Comparison of ENCODE assay signal across 14 cellular contexts in the genomic region with DNA sequence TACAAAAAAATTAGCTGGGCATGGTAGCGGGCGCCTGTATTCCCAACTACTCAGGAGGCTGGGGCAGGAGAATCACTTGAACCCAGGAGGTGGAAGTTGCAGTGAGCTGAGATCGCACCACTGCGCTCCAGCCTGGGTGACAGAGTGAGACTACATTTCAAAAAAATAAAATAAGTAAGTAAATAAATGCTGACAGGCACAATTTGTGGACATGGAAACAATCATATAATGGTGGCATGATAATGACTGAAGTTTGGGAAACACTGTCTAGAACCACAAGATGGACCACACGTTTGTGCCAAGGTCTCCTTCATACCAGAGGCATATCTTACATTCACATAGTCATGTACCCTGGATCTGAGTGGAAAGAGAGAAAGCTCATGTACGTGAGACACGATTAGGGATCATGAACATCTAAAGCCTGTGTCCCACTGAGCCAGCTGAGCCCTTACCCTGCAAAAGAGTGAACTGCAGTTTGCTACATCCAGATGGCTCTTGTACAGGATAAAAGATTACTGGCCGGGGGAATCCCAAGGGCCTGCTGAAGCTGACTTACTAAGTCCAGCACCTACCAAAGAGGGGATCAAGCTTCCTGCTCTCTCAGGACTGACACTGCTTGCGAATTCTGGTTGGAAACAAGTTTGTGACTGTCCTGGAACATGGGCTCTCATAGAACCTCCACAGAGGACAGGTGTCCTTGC.
A peak's percentile ranks its signal among the peaks of the same experiment; 100 is the strongest.
DNase-seq lines count a peak whose midpoint lies in the region; ATAC-seq, FAIRE-seq and TF ChIP-seq lines count a peak whose summit lies in the region.
"Had no signal": no experiment of that assay in that cellular context is flagged by ENCODE, and none has a peak within 500 bp of the region (broad histone marks: within the 10 kb centered on the region; RNA-seq: fewer than 3 reads in every experiment).

No MANE protein-coding gene starts in this region.

- peak; percentile 79 for DNase-seq in D721Med (ENCODE audit: insufficient read length, low spot score)
- DNase-seq in NCI-H82 (lab: John Stamatoyannopoulos, UW): peak; percentile 96
- DNase-seq in effector memory CD8-positive, alpha-beta T cell: no peak
- DNase-seq in NCI-H2227 treated with DMSO at 0.1 percent for 48 hours (lab: John Stamatoyannopoulos, UW): no peak
- DNase-seq: CD8-positive, alpha-beta T cell; COR-L47; DMS 273 treated with DMSO at 0.1 percent for 48 hours; H7 had no signal

- H3K27me3 Mint-ChIP-seq in effector memory CD8-positive, alpha-beta T cell: no peaks in the 10 kb centered on the region

- H3K4me1 Mint-ChIP-seq in effector memory CD8-positive, alpha-beta T cell (ENCODE audit: low read depth in 2 of 2): peaks cover 0 to 3% of the 10 kb centered on the region in 2 donors

- ATAC-seq in effector memory CD8-positive, alpha-beta T cell (replicated peaks): no peak
- no peak for ATAC-seq in GM21825 (IDR thresholded peaks at IDR 0.05; ENCODE audit: unreplicated experiment)
- no peak for ATAC-seq in activated CD4-positive, CD25-positive, alpha-beta regulatory T cell treated with anti-CD3 and anti-CD28 coated beads, Interleukin-2, amount 50 U/mL, for 24 hours
- ATAC-seq: CD8-positive, alpha-beta T cell; GM23338 had no signal

- no peak for TF ChIP-seq CTCF in D721Med (IDR thresholded peaks at IDR 0.05; ENCODE audit: insufficient read depth, missing control alignments)

- H3K4me3 Mint-ChIP-seq in effector memory CD8-positive, alpha-beta T cell: no peak overlapping the region
- H3K4me3 Mint-ChIP-seq: CD14-positive monocyte; CD8-positive, alpha-beta T cell; GM23338 had no signal

- peak; percentile 69 for FAIRE-seq in D721Med (lab: Jason Lieb, UNC)
- FAIRE-seq: GM18507, HTR-8/SVneo had no signal

- peaks cover 48% of the 10 kb centered on the region for H3K36me3 Mint-ChIP-seq in effector memory CD8-positive, alpha-beta T cell (ENCODE audit: insufficient read depth)

- H3K9me3 Mint-ChIP-seq in effector memory CD8-positive, alpha-beta T cell: no peaks in the 10 kb centered on the region
- H3K9me3 Mint-ChIP-seq: CD14-positive monocyte; CD8-positive, alpha-beta T cell; GM23338 had no signal

- H3K27ac Mint-ChIP-seq in effector memory CD8-positive, alpha-beta T cell: peak overlapping the region; percentile 12 to 32
- H3K27ac Mint-ChIP-seq: GM23338 had no signal

Comparison
In these comparisons a context has a peak if more than half of its experiments do, and no peak if none do; other contexts are left out.
1. DNase-seq: peak in D721Med (single experiment) and NCI-H82 (single experiment); none in effector memory CD8-positive, alpha-beta T cell (0 of 3) and NCI-H2227 treated with DMSO at 0.1 percent for 48 hours (single experiment).